In the genomic region with DNA sequence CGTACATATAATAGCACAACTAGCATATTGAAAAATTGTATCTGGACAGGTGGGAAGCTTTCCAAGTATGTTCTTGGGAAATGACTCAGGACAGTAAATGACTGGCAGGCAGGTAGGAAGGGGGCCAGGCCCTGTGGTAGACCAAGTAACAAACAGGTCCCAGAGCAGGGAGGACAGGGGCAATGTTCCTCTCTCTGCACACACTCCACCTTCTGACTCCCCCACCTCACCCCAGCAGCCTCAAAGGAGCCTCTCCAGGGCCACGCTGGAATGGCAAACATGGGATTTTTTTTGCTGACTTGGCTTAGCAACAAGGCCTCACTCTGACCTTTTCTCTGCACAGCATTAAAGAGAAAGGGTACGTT, we compare ENCODE assay signal across 16 cellular contexts. TPM values are rescaled to one million over a fixed set of nuclear protein-coding genes. Genes with fewer than 3 reads are reported as not detected.
DNase-seq lines count a peak whose midpoint lies in the region; ATAC-seq, FAIRE-seq and TF ChIP-seq lines count a peak whose summit lies in the region.
"Had no signal": no experiment of that assay in that cellular context is flagged by ENCODE, and none has a peak within 500 bp of the region (broad histone marks: within the 10 kb centered on the region; RNA-seq: fewer than 3 reads in every experiment).

No MANE protein-coding gene starts in this region.

- H3K36me3 ChIP-seq in HCT116 (ENCODE audit: control insufficient read depth in 1 of 2, insufficient read depth in 2 of 2, low read length in 2 of 2) (no peaks in the 10 kb centered on the region), SK-N-SH (replicated peaks in 1 of 2; ENCODE audit: control insufficient read depth in 1 of 2, insufficient read depth in 2 of 2, low read length in 1 of 2) (no peaks in the 10 kb centered on the region), pancreas (no peaks in the 10 kb centered on the region), vagina (no peaks in the 10 kb centered on the region)
- H3K36me3 ChIP-seq: colonic mucosa, right atrium auricular region had no signal

- no peak for TF ChIP-seq RAD21 in HCT116 (IDR thresholded peaks at IDR 0.05; ENCODE audit: low read depth)
- TF ChIP-seq RAD21 in SK-N-SH (IDR thresholded peaks at IDR 0.05; ENCODE audit: low read length) = no peak

- no peaks in the 10 kb centered on the region for H3K27me3 ChIP-seq in HCT116 (ENCODE audit: insufficient read depth, low read length)
- H3K27me3 ChIP-seq in SK-N-SH (ENCODE audit: insufficient read depth) = 0 out of 2 replicates have a peak, but pooled peaks cover 3% of the 10 kb centered on the region
- H3K27me3 ChIP-seq in pancreas = no peaks in the 10 kb centered on the region
- H3K27me3 ChIP-seq in vagina = no peaks in the 10 kb centered on the region
- H3K27me3 ChIP-seq: colonic mucosa, right atrium auricular region had no signal

- H2AFZ ChIP-seq in HCT116 (ENCODE audit: low read depth, low read length, poor library complexity, severe bottlenecking) (peak overlapping the region; percentile 19), SK-N-SH (ENCODE audit: low read depth) (no peak overlapping the region)

- peak overlapping the region; percentile 39; the same call in 1 of the 2 replicates for H3K9ac ChIP-seq in HCT116 (ENCODE audit: low read length)
- H3K9ac ChIP-seq in SK-N-SH = no peak overlapping the region

- H3F3A ChIP-seq in SK-N-SH (replicated peaks; ENCODE audit: insufficient read depth) = peaks cover 6% of the 10 kb centered on the region

- CTCF ChIA-PET in HCT116 (lab: Charles Lee) = no interaction called here
- CTCF ChIA-PET in SK-N-SH (lab: Yijun Ruan, JAX) = no interaction called here

- H3K9me3 ChIP-seq in HCT116 (ENCODE audit: control insufficient read depth in 1 of 2, insufficient read depth in 1 of 2, low read depth in 1 of 2, low read length in 2 of 2) (no peaks in the 10 kb centered on the region), SK-N-SH (no peaks in the 10 kb centered on the region), pancreas (no peaks in the 10 kb centered on the region), vagina (no peaks in the 10 kb centered on the region)
- H3K9me3 ChIP-seq: colonic mucosa, right atrium auricular region had no signal

- intact Hi-C loops in HCT116 (cut with micrococcal nuclease) (no loop called here), pancreas (cut with DNase I) (no loop called here), vagina (cut with DNase I) (no loop called here)

- DNase-seq in HCT116 (ENCODE audit: low read depth, low spot score) (no peak), SK-N-SH (no peak), fibroblast of mammary gland (ENCODE audit: low read depth) (peak; percentile 26), pancreas (peak in 3 of 6 donors; percentile 29 to 46 (median 35)), vagina (ENCODE audit: extremely low spot score in 2 of 2) (no peak), activated gamma-delta T cell (lab: John Stamatoyannopoulos, UW) (no peak)
- DNase-seq: activated CD8-positive, alpha-beta T cell treated with anti-CD3 and anti-CD28 coated beads, Interleukin-2, amount 10 ng/mL, durations not matched to agents 7 days and 5 days; colonic mucosa; DMS79; hippocampal formation; NCI-H2029 treated with DMSO at 0.1 percent for 48 hours; NCI-H526 treated with DMSO at 0.1 percent for 48 hours had no signal

- BruUV-seq in HCT116 (replicated peaks; lab: Mats Ljungman, UMichigan) = no TSS peak

- RAD21 ChIA-PET in HCT116 (lab: Charles Lee; ENCODE audit: low non-redundant PET in 1 of 2, low total read pairs in 2 of 2, uncharacterized antibody in 2 of 2, unreplicated experiment in 2 of 2) = no interaction called here

- H3K4me1 ChIP-seq in HCT116 (ENCODE audit: control insufficient read depth in 1 of 2, insufficient read depth in 2 of 2, low read length in 2 of 2) (peaks cover 22 to 35% of the 10 kb centered on the region in 2 experiments), SK-N-SH (ENCODE audit: control insufficient read depth in 1 of 2, insufficient read depth in 2 of 2, low read depth in 1 of 2, low read length in 1 of 2) (peaks cover 8 to 11% of the 10 kb centered on the region in 2 experiments; a peak in 3 of 4 replicates), pancreas (peaks cover 5 to 9% (median 7%) of the 10 kb centered on the region in 3 donors), vagina (peaks cover 11% of the 10 kb centered on the region)

- H3K27ac ChIP-seq in HCT116 (ENCODE audit: low read depth, low read length) = peak overlapping the region; percentile 76
- 0 out of 4 replicates have a peak overlapping the region, but pooled peaks of 1 of the 2 experiments have one; percentile 7 for H3K27ac ChIP-seq in SK-N-SH (ENCODE audit: low read depth in 2 of 2, low read length in 1 of 2)
- peak overlapping the region in 1 of 4 donors; percentile 39 for H3K27ac ChIP-seq in pancreas
- H3K27ac ChIP-seq in vagina = no peak overlapping the region
- H3K27ac ChIP-seq: colonic mucosa, right atrium auricular region had no signal

- H3K4me3 ChIP-seq in HCT116 (replicated peaks in 1 of 2; ENCODE audit: low read depth in 1 of 2, low read length in 2 of 2) (peak overlapping the region in 1 of 2 experiments; percentile 41; a peak in 2 of 4 replicates), SK-N-SH (ENCODE audit: low read depth in 2 of 2, low read length in 1 of 2) (no peak overlapping the region), fibroblast of mammary gland (ENCODE audit: control insufficient read depth, low read depth, low read length) (no peak overlapping the region), pancreas (no peak overlapping the region), vagina (no peak overlapping the region)
- H3K4me3 ChIP-seq: colonic mucosa, right atrium auricular region had no signal

- TF ChIP-seq CTCF in HCT116 (IDR thresholded peaks at IDR 0.05 in 2 of 3, conservative IDR thresholded peaks at IDR 0.05 in 1 of 3; ENCODE audit: borderline replicate concordance in 1 of 3, insufficient read depth in 1 of 3, low read depth in 2 of 3, low read length in 2 of 3) (no peak), SK-N-SH (IDR thresholded peaks at IDR 0.05) (no peak), fibroblast of mammary gland (conservative IDR thresholded peaks at IDR 0.05; ENCODE audit: control insufficient read depth, insufficient read depth, low read depth, low read length) (no peak), pancreas (IDR thresholded peaks at IDR 0.05) (no peak), vagina (IDR thresholded peaks at IDR 0.05) (no peak)

- 60% methylated on average over 3 of the region's 3 CpGs for WGBS in SK-N-SH (ENCODE audit: low lambda C conversion rate)
- 4 to 11% methylated on average over 3 of the region's 3 CpGs for WGBS in pancreas, 2 donors

- H3K4me2 ChIP-seq in HCT116 (ENCODE audit: low read length) = peak overlapping the region; percentile 80
- H3K4me2 ChIP-seq in SK-N-SH = peak overlapping the region; percentile 70

- no peak for TF ChIP-seq POLR2A in HCT116 (IDR thresholded peaks at IDR 0.05; ENCODE audit: borderline replicate concordance, extremely low read depth, insufficient read depth, insufficient read length)
- no peak for TF ChIP-seq POLR2A in vagina (IDR thresholded peaks at IDR 0.05)

- peak; percentile 33 for ATAC-seq in HCT116
- ATAC-seq in pancreas = peak; percentile 76 to 81 (median 78)
- no peak for ATAC-seq in GM18502 (IDR thresholded peaks at IDR 0.05; ENCODE audit: poor library complexity, unreplicated experiment)
- no peak for ATAC-seq in GM21447 (IDR thresholded peaks at IDR 0.05; ENCODE audit: unreplicated experiment)
- ATAC-seq: activated CD8-positive, alpha-beta T cell treated with anti-CD3 and anti-CD28 coated beads, Interleukin-2, amount 10 ng/mL, durations not matched to agents 7 days and 5 days; natural killer cell treated with Interleukin-12 subunit alpha and Interleukin-12 subunit beta and Interleukin-15 and Interleukin-18, amount 100 ng/mL, for 72 hours had no signal

- H3K79me2 ChIP-seq in HCT116 (ENCODE audit: insufficient read depth, low read length) = no peaks in the 10 kb centered on the region
- no peaks in the 10 kb centered on the region for H3K79me2 ChIP-seq in SK-N-SH (ENCODE audit: insufficient read depth)

- H3K9me2 ChIP-seq in HCT116 (ENCODE audit: insufficient read depth) (no peaks in the 10 kb centered on the region), SK-N-SH (no peaks in the 10 kb centered on the region)

- POLR2A ChIA-PET in HCT116 (lab: Charles Lee) (no interaction called here), SK-N-SH (lab: Yijun Ruan, JAX) (no interaction called here)

- FAIRE-seq in pancreas (lab: Jason Lieb, UNC) = no peak

- TF ChIP-seq EP300 in SK-N-SH (IDR thresholded peaks at IDR 0.05; ENCODE audit: borderline replicate concordance in 1 of 2, low read depth in 1 of 2, low read length in 1 of 2) = no peak

- H4K20me1 ChIP-seq in HCT116 (ENCODE audit: insufficient read depth) (no peaks in the 10 kb centered on the region), SK-N-SH (ENCODE audit: insufficient read depth) (no peaks in the 10 kb centered on the region)

TF ChIP-seq in HCT116, 20 proteins besides CTCF, POLR2A, EP300 and RAD21:
- TF ChIP-seq YY1 (IDR thresholded peaks at IDR 0.05; ENCODE audit: extremely low read depth, insufficient replicate concordance, low read depth, low read length) = no peak

TF ChIP-seq in SK-N-SH, 30 proteins besides CTCF, POLR2A, EP300 and RAD21 (continues in another document):
- no peak for TF ChIP-seq FOXJ3 (CRISPR knock-in tag; IDR thresholded peaks at IDR 0.05)
- TF ChIP-seq, protein P1, sequence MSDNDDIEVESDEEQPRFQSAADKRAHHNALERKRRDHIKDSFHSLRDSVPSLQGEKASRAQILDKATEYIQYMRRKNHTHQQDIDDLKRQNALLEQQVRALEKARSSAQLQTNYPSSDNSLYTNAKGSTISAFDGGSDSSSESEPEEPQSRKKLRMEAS (IDR thresholded peaks at IDR 0.05; ENCODE audit: low read depth) = no peak
- no peak for TF ChIP-seq NFIC (IDR thresholded peaks at IDR 0.05; ENCODE audit: borderline replicate concordance)
- TF ChIP-seq EZH2phosphoT487 (IDR thresholded peaks at IDR 0.05; ENCODE audit: borderline replicate concordance, low read depth) = no peak
- TF ChIP-seq GABPA (IDR thresholded peaks at IDR 0.05; ENCODE audit: low read depth) = no peak
- no peak for TF ChIP-seq SIN3A (IDR thresholded peaks at IDR 0.05; ENCODE audit: borderline replicate concordance, low read depth, low read length)

RNA-seq across cellular contexts. Expression of gene IQGAP2, which starts 31.1 kb away (rescaled TPM):
- 2.0 TPM for total RNA-seq in HCT116 (2021; ENCODE audit: unreplicated experiment)
- 0.60 and 0.99 TPM in 2 replicates for polyA plus RNA-seq in HCT116 (2012)
- polyA plus RNA-seq in SK-N-SH (2012; rRNA removed) = 2.1 and 2.6 TPM in 2 replicates
- 2.8 and 3.1 TPM in 2 replicates for polyA plus RNA-seq in SK-N-SH (2012; cell fraction: cytosol; rRNA removed)
- polyA plus RNA-seq in SK-N-SH (2012; cell fraction: nucleus; rRNA removed) = 1.8 and 2.9 TPM in 2 replicates
- total RNA-seq in pancreas = 10 to 100 TPM; 32.1 to 54.0 (median 37.3) TPM
- 10 to 100 TPM; 14.4 to 36.8 TPM for polyA plus RNA-seq in pancreas
- total RNA-seq in vagina = 8.6 TPM

Comparison
In these comparisons a context has a peak if more than half of its experiments do, and no peak if none do; other contexts are left out.
1. ATAC-seq: peak in HCT116 (single experiment) and pancreas (4 of 4); none in GM18502 (single experiment) and GM21447 (single experiment).